ENCODE assay signal across 8 cellular contexts in the genomic region with DNA sequence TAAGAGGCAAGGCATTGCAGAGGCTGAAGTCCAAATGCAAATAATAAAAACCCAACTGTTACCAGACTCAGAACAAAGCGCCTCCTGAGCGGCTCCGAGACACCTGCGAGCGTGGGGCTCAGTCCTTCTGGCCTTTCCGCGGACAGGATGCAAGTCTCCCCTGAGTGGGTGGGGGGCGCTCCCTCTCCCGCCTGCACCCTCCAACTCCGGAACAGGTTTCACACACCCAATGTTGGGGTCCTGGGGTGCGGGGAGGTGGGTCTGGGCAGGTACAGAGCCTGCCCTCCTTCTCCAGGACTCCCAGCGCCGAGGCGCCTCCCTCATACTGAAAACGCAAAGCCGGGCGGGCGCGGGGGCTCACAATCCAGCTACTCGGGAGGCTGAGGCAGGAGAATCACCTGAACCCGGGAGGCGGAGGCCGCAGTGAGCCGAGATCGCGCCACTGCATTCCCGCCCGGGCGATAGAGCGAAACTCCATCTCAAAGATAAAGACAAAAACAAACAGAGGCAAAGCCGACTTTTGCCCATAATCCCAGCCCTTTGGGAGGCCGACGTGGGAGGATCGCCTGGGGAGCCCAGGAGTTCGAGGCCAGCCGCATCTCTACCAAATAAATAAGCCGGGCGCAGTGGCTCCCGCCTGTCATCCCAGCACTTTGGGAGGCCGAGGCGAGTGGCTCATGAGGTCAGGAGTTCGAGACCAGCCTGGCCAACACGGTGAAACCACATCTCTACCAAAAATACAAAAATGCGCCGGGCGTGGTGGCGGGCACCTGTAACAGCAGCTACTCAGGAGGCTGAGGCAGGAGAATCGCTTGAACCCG. TPM values are rescaled to one million over a fixed set of nuclear protein-coding genes. Genes with fewer than 3 reads are reported as not detected.
DNase-seq lines count a peak whose midpoint lies in the region; ATAC-seq and TF ChIP-seq lines count a peak whose summit lies in the region.

No MANE protein-coding gene starts in this region.

- intact Hi-C loops in CD14-positive monocyte (cut with micrococcal nuclease): loop anchor here in 1 of 2 donors (5.0 kb wide), 1 partner anchor 71 kb away; no protein-coding TSS in a partner anchor

- peaks cover 18% of the 10 kb centered on the region for H3K4me1 ChIP-seq in neural progenitor cell

- H2AFZ ChIP-seq in neural progenitor cell (replicated peaks): no peak overlapping the region

- DNase-seq in CD14-positive monocyte (ENCODE audit: low spot score) (no peak), MG63 (no peak), coronary artery (ENCODE audit: low spot score) (no peak), neural progenitor cell (ENCODE audit: low spot score) (no peak), NCI-H2227 (lab: John Stamatoyannopoulos, UW; ENCODE audit: unreplicated experiment) (no peak)

- TF ChIP-seq CTCF in CD14-positive monocyte (IDR thresholded peaks at IDR 0.05) (no peak), coronary artery (IDR thresholded peaks at IDR 0.05) (no peak), neural progenitor cell (IDR thresholded peaks at IDR 0.05) (no peak)

- H3K27ac Mint-ChIP-seq in CD14-positive monocyte (peak overlapping the region in 1 of 7 donors; percentile 55), neural progenitor cell (no peak overlapping the region)

- H3K9me3 ChIP-seq in MG63 (no peaks in the 10 kb centered on the region), neural progenitor cell (ENCODE audit: low read depth) (no peaks in the 10 kb centered on the region)

- H3K4me3 Mint-ChIP-seq in CD14-positive monocyte (peak overlapping the region; percentile 75 to 82), neural progenitor cell (peak overlapping the region; percentile 90)

- H3K27me3 Mint-ChIP-seq in CD14-positive monocyte (ENCODE audit: low read depth in 3 of 3) (peaks cover 11 to 13% (median 13%) of the 10 kb centered on the region in 3 donors), neural progenitor cell (ENCODE audit: insufficient read depth, low read depth) (peaks cover 8% of the 10 kb centered on the region)

- no peak overlapping the region for H3K27ac ChIP-seq in coronary artery
- H3K27ac ChIP-seq in neural progenitor cell: no peak overlapping the region

- H3K27me3 ChIP-seq in MG63 (no peaks in the 10 kb centered on the region), neural progenitor cell (peaks cover 22% of the 10 kb centered on the region)

- H3K4me1 Mint-ChIP-seq in CD14-positive monocyte (peaks cover 23% of the 10 kb centered on the region), neural progenitor cell (peaks cover 29% of the 10 kb centered on the region)

- H3F3A ChIP-seq in neural progenitor cell (ENCODE audit: low read depth): no peaks in the 10 kb centered on the region

- ATAC-seq in HG03045 (IDR thresholded peaks at IDR 0.05; ENCODE audit: unreplicated experiment): no peak
- ATAC-seq in GM18520 (IDR thresholded peaks at IDR 0.05; ENCODE audit: unreplicated experiment): no peak
- ATAC-seq in GM18519 (IDR thresholded peaks at IDR 0.05; ENCODE audit: low FRiP score, unreplicated experiment): no peak

- peaks cover 53% of the 10 kb centered on the region for H3K79me2 ChIP-seq in neural progenitor cell (ENCODE audit: low read depth)

- H3K36me3 Mint-ChIP-seq in CD14-positive monocyte (peaks cover 2 to 22% of the 10 kb centered on the region in 2 donors), neural progenitor cell (peaks cover 16% of the 10 kb centered on the region)

- peak overlapping the region; percentile 93 for H3K4me2 ChIP-seq in neural progenitor cell

- H3K9me3 Mint-ChIP-seq in CD14-positive monocyte (no peaks in the 10 kb centered on the region), neural progenitor cell (no peaks in the 10 kb centered on the region)

- H4K20me1 ChIP-seq in neural progenitor cell (ENCODE audit: low read depth): peaks cover 28% of the 10 kb centered on the region

- H3K4me3 ChIP-seq in MG63 (peak overlapping the region; percentile 68), coronary artery (peak overlapping the region; percentile 69), neural progenitor cell (peak overlapping the region; percentile 79)

- peak overlapping the region; percentile 68 for H3K9ac ChIP-seq in neural progenitor cell

- H3K36me3 ChIP-seq in MG63: no peaks in the 10 kb centered on the region
- H3K36me3 ChIP-seq in neural progenitor cell: no peaks in the 10 kb centered on the region

RNA-seq across cellular contexts. Expression of a gene that starts 0.9 kb away (rescaled TPM):
- under 1 TPM in 1 of 2 donors, not detected in 1; 0.28 TPM for polyA plus RNA-seq in CD14-positive monocyte
- total RNA-seq in MG63 (2014; rRNA removed; shearing (Covaris generic); ENCODE audit: low replicate concordance): 12.8 and 19.2 TPM in 2 replicates
- total RNA-seq in neural progenitor cell (ENCODE audit: low replicate concordance): 47.9 and 51.9 TPM in 2 replicates
